In the genomic region with DNA sequence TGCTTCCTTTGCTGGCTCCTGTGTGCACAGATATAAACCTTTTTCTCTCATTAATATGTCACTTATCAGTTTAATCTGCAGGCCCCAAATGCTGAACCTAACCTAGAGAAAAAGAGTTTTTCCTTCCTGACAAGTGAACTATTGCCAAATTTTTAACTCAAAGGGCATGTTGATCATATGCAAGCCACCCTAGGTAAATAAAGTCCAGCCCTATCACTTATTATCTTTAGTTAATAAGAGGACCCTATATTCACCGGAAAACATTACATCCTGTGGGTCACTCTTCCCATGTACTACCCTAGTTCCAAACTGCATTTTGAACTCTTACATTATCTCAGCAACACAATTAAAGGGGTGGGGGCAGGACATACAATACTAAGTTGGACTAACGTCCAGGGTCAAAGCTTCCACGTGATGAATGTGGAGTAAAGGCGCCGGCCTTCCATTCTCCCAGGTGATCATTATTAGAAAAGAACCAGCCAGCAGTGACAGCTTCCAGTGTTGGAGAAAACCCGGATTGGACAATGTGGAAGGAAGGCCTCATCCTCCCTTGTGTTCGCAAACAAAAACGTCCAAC, we compare ENCODE assay signal across 1 cellular context.
TF ChIP-seq lines count a peak whose summit lies in the region.

No MANE protein-coding gene starts in this region.

TF ChIP-seq in WTC11, 78 proteins besides CTCF, POLR2A, EP300 and RAD21:
- TF ChIP-seq, protein P1, sequence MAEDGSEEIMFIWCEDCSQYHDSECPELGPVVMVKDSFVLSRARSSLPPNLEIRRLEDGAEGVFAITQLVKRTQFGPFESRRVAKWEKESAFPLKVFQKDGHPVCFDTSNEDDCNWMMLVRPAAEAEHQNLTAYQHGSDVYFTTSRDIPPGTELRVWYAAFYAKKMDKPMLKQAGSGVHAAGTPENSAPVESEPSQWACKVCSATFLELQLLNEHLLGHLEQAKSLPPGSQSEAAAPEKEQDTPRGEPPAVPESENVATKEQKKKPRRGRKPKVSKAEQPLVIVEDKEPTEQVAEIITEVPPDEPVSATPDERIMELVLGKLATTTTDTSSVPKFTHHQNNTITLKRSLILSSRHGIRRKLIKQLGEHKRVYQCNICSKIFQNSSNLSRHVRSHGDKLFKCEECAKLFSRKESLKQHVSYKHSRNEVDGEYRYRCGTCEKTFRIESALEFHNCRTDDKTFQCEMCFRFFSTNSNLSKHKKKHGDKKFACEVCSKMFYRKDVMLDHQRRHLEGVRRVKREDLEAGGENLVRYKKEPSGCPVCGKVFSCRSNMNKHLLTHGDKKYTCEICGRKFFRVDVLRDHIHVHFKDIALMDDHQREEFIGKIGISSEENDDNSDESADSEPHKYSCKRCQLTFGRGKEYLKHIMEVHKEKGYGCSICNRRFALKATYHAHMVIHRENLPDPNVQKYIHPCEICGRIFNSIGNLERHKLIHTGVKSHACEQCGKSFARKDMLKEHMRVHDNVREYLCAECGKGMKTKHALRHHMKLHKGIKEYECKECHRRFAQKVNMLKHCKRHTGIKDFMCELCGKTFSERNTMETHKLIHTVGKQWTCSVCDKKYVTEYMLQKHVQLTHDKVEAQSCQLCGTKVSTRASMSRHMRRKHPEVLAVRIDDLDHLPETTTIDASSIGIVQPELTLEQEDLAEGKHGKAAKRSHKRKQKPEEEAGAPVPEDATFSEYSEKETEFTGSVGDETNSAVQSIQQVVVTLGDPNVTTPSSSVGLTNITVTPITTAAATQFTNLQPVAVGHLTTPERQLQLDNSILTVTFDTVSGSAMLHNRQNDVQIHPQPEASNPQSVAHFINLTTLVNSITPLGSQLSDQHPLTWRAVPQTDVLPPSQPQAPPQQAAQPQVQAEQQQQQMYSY (CRISPR knock-in tag; IDR thresholded peaks at IDR 0.05) = peak; percentile 43; the same call in 1 of the 2 replicates
- no peak for TF ChIP-seq GABPB1 (CRISPR knock-in tag; IDR thresholded peaks at IDR 0.05)
